In genomic region chr5:149799119-149799623, GRCh38 we compare ENCODE assay signal across 10 cellular contexts.
DNase-seq lines count a peak whose midpoint lies in the region; ATAC-seq and TF ChIP-seq lines count a peak whose summit lies in the region.
"Had no signal": no experiment of that assay in that cellular context is flagged by ENCODE, and none has a peak within 500 bp of the region (broad histone marks: within the 10 kb centered on the region; RNA-seq: fewer than 3 reads in every experiment).

No MANE protein-coding gene starts in this region.

- H3K36me3 ChIP-seq in mammary epithelial cell (ENCODE audit: insufficient read depth, low read length) (no peaks in the 10 kb centered on the region), liver (ENCODE audit: control insufficient read depth in 4 of 4, insufficient read depth in 3 of 4, low read depth in 1 of 4, low read length in 3 of 4) (no peaks in the 10 kb centered on the region)

- H3K79me2 ChIP-seq in mammary epithelial cell (ENCODE audit: insufficient read depth, low read length) = peaks cover 38% of the 10 kb centered on the region

- no peak for TF ChIP-seq RAD21 in liver (IDR thresholded peaks at IDR 0.05)

- no peak overlapping the region for H3K4me3 ChIP-seq in mammary epithelial cell (replicated peaks in 1 of 3; ENCODE audit: insufficient read depth in 1 of 3, low read depth in 2 of 3, low read length in 3 of 3)
- H3K4me3 ChIP-seq in liver (ENCODE audit: low read depth in 1 of 3, low read length in 3 of 3) = no peak overlapping the region
- no peak overlapping the region for H3K4me3 ChIP-seq in coronary artery

- TF ChIP-seq CTCF in mammary epithelial cell (conservative IDR thresholded peaks at IDR 0.05 in 1 of 2, IDR thresholded peaks at IDR 0.05 in 1 of 2; ENCODE audit: extremely low read depth in 1 of 2, insufficient read depth in 1 of 2, low read depth in 1 of 2, low read length in 2 of 2) (no peak), liver (IDR thresholded peaks at IDR 0.05; ENCODE audit: low read depth, low read length, missing input control) (no peak), coronary artery (IDR thresholded peaks at IDR 0.05) (no peak)

- no peak for ATAC-seq in GM18907 (IDR thresholded peaks at IDR 0.05; ENCODE audit: unreplicated experiment)
- ATAC-seq in HG03108 (IDR thresholded peaks at IDR 0.05; ENCODE audit: unreplicated experiment) = no peak
- ATAC-seq: T-helper 17 cell had no signal

- peak overlapping the region; percentile 41 for H3K4me2 ChIP-seq in mammary epithelial cell (ENCODE audit: insufficient read depth, low read depth, low read length)

- H3K27me3 ChIP-seq in mammary epithelial cell (ENCODE audit: insufficient read depth, low read length) (no peaks in the 10 kb centered on the region), liver (ENCODE audit: control insufficient read depth in 4 of 4, insufficient read depth in 4 of 4, low read length in 3 of 4) (no peaks in the 10 kb centered on the region)

- H4K20me1 ChIP-seq in mammary epithelial cell (ENCODE audit: insufficient read depth, low read length) = no peaks in the 10 kb centered on the region

- 7% methylated on average over 3 of the region's 3 CpGs for WGBS in mammary epithelial cell (ENCODE audit: low coverage, missing lambda C conversion rate)
- 33% methylated on average over 3 of the region's 3 CpGs for WGBS in liver

- no peak overlapping the region for H3K27ac ChIP-seq in mammary epithelial cell (ENCODE audit: insufficient read depth, low read depth, low read length)
- peak overlapping the region in 1 of 2 donors; percentile 51 for H3K27ac ChIP-seq in liver (ENCODE audit: low read depth in 1 of 2, low read length in 2 of 2)
- H3K27ac ChIP-seq in coronary artery = no peak overlapping the region

- H3K9ac ChIP-seq in mammary epithelial cell (ENCODE audit: insufficient read depth, low read length) = no peak overlapping the region
- H3K9ac ChIP-seq in liver (ENCODE audit: low read depth in 1 of 2, low read length in 2 of 2) = no peak overlapping the region

- no TSS peak for BruUV-seq in mammary epithelial cell (replicated peaks; lab: Mats Ljungman, UMichigan)

- intact Hi-C loops in mammary epithelial cell (cut with micrococcal nuclease) = loop anchor here (2.0 kb wide), 1 partner anchor 18 kb away; no protein-coding TSS in a partner anchor

- CTCF ChIA-PET in mammary epithelial cell (lab: Charles Lee; ENCODE audit: low non-redundant PET) = interaction anchor here (0.5 to 0.6 kb wide), 2 partner anchors 39 to 180 kb away, joined by 3 to 4 read pairs; no protein-coding TSS in a partner anchor

- dilution Hi-C loops in mammary epithelial cell (cut with HindIII; ENCODE audit: low sequenced_read_pairs) = no loop called here

- H3K4me1 ChIP-seq in mammary epithelial cell (ENCODE audit: insufficient read depth, low read length) (peaks cover 13% of the 10 kb centered on the region), liver (ENCODE audit: control insufficient read depth in 4 of 4, insufficient read depth in 4 of 4, low read length in 3 of 4) (peaks cover 2 to 25% (median 18%) of the 10 kb centered on the region in 4 donors)

- in situ Hi-C loops in mammary epithelial cell (cut with MboI; ENCODE audit: low sequenced_read_pairs in 2 of 2) = no loop called here

- DNase-seq in AG08395 (ENCODE audit: low spot score) (peak; percentile 97), NCI-H2029 (lab: John Stamatoyannopoulos, UW) (peak; percentile 82), mammary epithelial cell (peak; percentile 73), coronary artery (ENCODE audit: low spot score) (no peak)
- DNase-seq in stimulated activated naive CD4-positive, alpha-beta T cell treated with Interleukin-2 at 50 U/mL for 16 hours (lab: John Stamatoyannopoulos, UW) = no peak
- DNase-seq: effector CD4-positive, alpha-beta T cell; T-helper 17 cell had no signal

- H2AFZ ChIP-seq in mammary epithelial cell (ENCODE audit: low read depth, low read length) = no peak overlapping the region

- H3K9me3 ChIP-seq in mammary epithelial cell (replicated peaks; ENCODE audit: insufficient read depth, low read length) (no peaks in the 10 kb centered on the region), liver (ENCODE audit: control insufficient read depth in 4 of 4, low read length in 3 of 4) (no peaks in the 10 kb centered on the region)

TF ChIP-seq in liver, 16 proteins besides CTCF, POLR2A, EP300 and RAD21:
- TF ChIP-seq YY1 (IDR thresholded peaks at IDR 0.05) (peak; percentile 21), EGR1 (IDR thresholded peaks at IDR 0.05; ENCODE audit: low read depth in 2 of 2) (no peak), SP1 (IDR thresholded peaks at IDR 0.05) (no peak), REST (IDR thresholded peaks at IDR 0.05) (no peak), HNF4A (conservative IDR thresholded peaks at IDR 0.05) (no peak), GABPA (IDR thresholded peaks at IDR 0.05 in 1 of 2, conservative IDR thresholded peaks at IDR 0.05 in 1 of 2) (no peak), JUND (IDR thresholded peaks at IDR 0.05) (no peak), NR2F2 (IDR thresholded peaks at IDR 0.05) (peak; percentile 18), FOXA1 (IDR thresholded peaks at IDR 0.05) (no peak), TAF1 (conservative IDR thresholded peaks at IDR 0.05) (no peak), MAX (IDR thresholded peaks at IDR 0.05) (no peak), HNF4G (IDR thresholded peaks at IDR 0.05) (no peak), ATF3 (IDR thresholded peaks at IDR 0.05) (no peak)
TF ChIP-seq in liver: peak in this region for 2.

Comparison
In these comparisons a context has a peak if more than half of its experiments do, and no peak if none do; other contexts are left out.
1. DNase-seq: peak in AG08395 (single experiment), NCI-H2029 (single experiment) and mammary epithelial cell (single experiment); none in stimulated activated naive CD4-positive, alpha-beta T cell treated with Interleukin-2 at 50 U/mL for 16 hours (single experiment) and coronary artery (single experiment).